Comparison of ENCODE assay signal across 35 cellular contexts in the genomic region with DNA sequence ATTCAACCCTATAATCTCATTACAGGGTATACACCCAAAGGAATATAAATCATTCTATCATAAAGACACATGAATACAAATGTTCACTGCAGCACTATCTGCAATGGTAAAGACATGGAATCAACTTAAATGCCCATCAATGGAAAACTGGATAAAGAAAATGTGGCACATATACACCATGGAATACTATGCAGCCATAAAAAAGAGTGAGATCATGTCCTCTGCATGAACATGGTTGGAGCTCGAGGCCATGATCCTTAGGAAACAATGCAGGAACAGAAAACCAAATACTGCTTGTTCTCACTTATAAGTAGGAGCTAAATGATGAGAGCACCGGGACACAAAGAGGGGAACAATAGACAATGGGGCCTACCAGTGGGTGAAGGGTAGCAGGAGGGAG.
"Had no signal": no experiment of that assay in that cellular context is flagged by ENCODE, and none has a peak within 500 bp of the region (broad histone marks: within the 10 kb centered on the region; RNA-seq: fewer than 3 reads in every experiment).

No MANE protein-coding gene starts in this region.

- H3K4me1 ChIP-seq: adrenal gland, ascending aorta, breast epithelium, colonic mucosa, esophagus squamous epithelium, gastroesophageal sphincter, heart right ventricle had no signal

- H3K27me3 ChIP-seq: adrenal gland, ascending aorta, breast epithelium, cardiac muscle cell, colonic mucosa, esophagus squamous epithelium, gastroesophageal sphincter, heart right ventricle had no signal

- ATAC-seq: activated naive CD8-positive, alpha-beta T cell treated with anti-CD3 and anti-CD28 coated beads, Interleukin-2, amount 50 U/mL, for 24 hours; gastroesophageal sphincter; WTC11 had no signal

- H3K27ac ChIP-seq: adrenal gland, ascending aorta, breast epithelium, cardiac muscle cell, colonic mucosa, epithelial cell of prostate, esophagus squamous epithelium, gastroesophageal sphincter, heart right ventricle, VCaP had no signal

- H3K27ac Mint-ChIP-seq: activated CD4-positive, alpha-beta memory T cell treated with anti-CD3 and anti-CD28 coated beads, Interleukin-2, amount 10 ng/mL, durations not matched to agents 7 days and 5 days; activated CD4-positive, alpha-beta T cell treated with anti-CD3 and anti-CD28 coated beads, Interleukin-2, amount 10 ng/mL, durations not matched to agents 7 days and 5 days; activated naive CD4-positive, alpha-beta T cell treated with anti-CD3 and anti-CD28 coated beads for 36 hours; activated naive CD4-positive, alpha-beta T cell treated with anti-CD3 and anti-CD28 coated beads, Interleukin-2, amount 50 U/mL, for 24 hours; activated naive CD8-positive, alpha-beta T cell treated with anti-CD3 and anti-CD28 coated beads for 36 hours; activated naive CD8-positive, alpha-beta T cell treated with anti-CD3 and anti-CD28 coated beads, Interleukin-2, amount 50 U/mL, for 24 hours; activated T-cell treated with anti-CD3 and anti-CD28 coated beads, Interleukin-2, amount 50 U/mL, for 24 hours; activated T-helper 1 cell treated with anti-CD3 and anti-CD28 coated beads, Interleukin-12 subunit alpha, Interleukin-12 subunit beta, Interleukin-2, Interleukin-4 antibody, amounts not matched to agents 30 ng/mL and 10 ng/mL and 1 ng/mL, durations not matched to agents 14 hours and 24 hours and 36 hours; activated T-helper 2 cell treated with anti-CD3 and anti-CD28 coated beads, Interferon-gamma antibody, Interleukin-2, Interleukin-4, amounts not matched to agents 10 μg/mL and 5 μg/mL and 100 μg/mL, durations not matched to agents 14 hours and 24 hours and 36 hours; brain; WTC11 had no signal

- H3K9me3 ChIP-seq: adrenal gland, ascending aorta, breast epithelium, colonic mucosa, esophagus squamous epithelium, gastroesophageal sphincter had no signal

- DNase-seq: activated CD4-positive, alpha-beta memory T cell treated with anti-CD3 and anti-CD28 coated beads, Interleukin-2, amount 10 ng/mL, durations not matched to agents 7 days and 5 days; activated CD4-positive, alpha-beta T cell treated with anti-CD3 and anti-CD28 coated beads for 1 hour; activated CD4-positive, alpha-beta T cell treated with anti-CD3 and anti-CD28 coated beads for 4 hours; activated CD4-positive, alpha-beta T cell treated with anti-CD3 and anti-CD28 coated beads, Interleukin-2, amount 10 ng/mL, durations not matched to agents 7 days and 5 days; activated CD4-positive, alpha-beta T cell treated with anti-CD3 and anti-CD28 coated beads, Interleukin-2, amount 50 U/mL, for 4 hours; activated CD8-positive, alpha-beta memory T cell treated with anti-CD3 and anti-CD28 coated beads, Interleukin-2, amount 50 U/mL, for 48 hours; activated effector memory CD4-positive, alpha-beta T cell treated with anti-CD3 and anti-CD28 coated beads, Interleukin-2, amount 50 U/mL, for 16 hours; activated naive CD4-positive, alpha-beta T cell treated with anti-CD3 and anti-CD28 coated beads for 36 hours; activated naive CD8-positive, alpha-beta T cell treated with anti-CD3 and anti-CD28 coated beads for 36 hours; activated naive CD8-positive, alpha-beta T cell treated with anti-CD3 and anti-CD28 coated beads, Interleukin-2, amount 50 U/mL, for 24 hours; activated T-cell treated with anti-CD3 and anti-CD28 coated beads for 4 hours; activated T-cell treated with anti-CD3 and anti-CD28 coated beads, Interleukin-2, amount 50 U/mL, for 24 hours; adrenal gland; central memory CD4-positive, alpha-beta T cell; cerebellar nuclear complex; colonic mucosa; effector CD8-positive, alpha-beta T cell; esophagus squamous epithelium; foreskin melanocyte; heart right ventricle; T-helper 2 cell had no signal

- H3K4me3 Mint-ChIP-seq: activated CD4-positive, alpha-beta memory T cell treated with anti-CD3 and anti-CD28 coated beads, Interleukin-2, amount 10 ng/mL, durations not matched to agents 7 days and 5 days; activated CD4-positive, alpha-beta T cell treated with anti-CD3 and anti-CD28 coated beads, Interleukin-2, amount 10 ng/mL, durations not matched to agents 7 days and 5 days; activated naive CD4-positive, alpha-beta T cell treated with anti-CD3 and anti-CD28 coated beads for 36 hours; activated naive CD4-positive, alpha-beta T cell treated with anti-CD3 and anti-CD28 coated beads, Interleukin-2, amount 50 U/mL, for 24 hours; activated naive CD8-positive, alpha-beta T cell treated with anti-CD3 and anti-CD28 coated beads for 36 hours; activated naive CD8-positive, alpha-beta T cell treated with anti-CD3 and anti-CD28 coated beads, Interleukin-2, amount 50 U/mL, for 24 hours; activated T-cell treated with anti-CD3 and anti-CD28 coated beads, Interleukin-2, amount 50 U/mL, for 24 hours; activated T-helper 1 cell treated with anti-CD3 and anti-CD28 coated beads, Interleukin-12 subunit alpha, Interleukin-12 subunit beta, Interleukin-2, Interleukin-4 antibody, amounts not matched to agents 30 ng/mL and 10 ng/mL and 1 ng/mL, durations not matched to agents 14 hours and 24 hours and 36 hours; brain; WTC11 had no signal

- H3K4me1 Mint-ChIP-seq: activated CD4-positive, alpha-beta memory T cell treated with anti-CD3 and anti-CD28 coated beads, Interleukin-2, amount 10 ng/mL, durations not matched to agents 7 days and 5 days; activated CD4-positive, alpha-beta T cell treated with anti-CD3 and anti-CD28 coated beads, Interleukin-2, amount 10 ng/mL, durations not matched to agents 7 days and 5 days; activated naive CD4-positive, alpha-beta T cell treated with anti-CD3 and anti-CD28 coated beads, Interleukin-2, amount 50 U/mL, for 24 hours; activated naive CD8-positive, alpha-beta T cell treated with anti-CD3 and anti-CD28 coated beads, Interleukin-2, amount 50 U/mL, for 24 hours; brain; WTC11 had no signal

- FAIRE-seq: endometrium, endothelial cell of umbilical vein, TTC549 had no signal

- H3K36me3 ChIP-seq: adrenal gland, breast epithelium, cardiac muscle cell, colonic mucosa had no signal

- H3K27me3 Mint-ChIP-seq: activated CD4-positive, alpha-beta memory T cell treated with anti-CD3 and anti-CD28 coated beads, Interleukin-2, amount 10 ng/mL, durations not matched to agents 7 days and 5 days; activated CD4-positive, alpha-beta T cell treated with anti-CD3 and anti-CD28 coated beads, Interleukin-2, amount 10 ng/mL, durations not matched to agents 7 days and 5 days; activated naive CD4-positive, alpha-beta T cell treated with anti-CD3 and anti-CD28 coated beads, Interleukin-2, amount 50 U/mL, for 24 hours; activated naive CD8-positive, alpha-beta T cell treated with anti-CD3 and anti-CD28 coated beads for 36 hours; activated naive CD8-positive, alpha-beta T cell treated with anti-CD3 and anti-CD28 coated beads, Interleukin-2, amount 50 U/mL, for 24 hours; activated T-cell treated with anti-CD3 and anti-CD28 coated beads, Interleukin-2, amount 50 U/mL, for 24 hours; brain had no signal

- H3K4me3 ChIP-seq: adrenal gland, ascending aorta, breast epithelium, cardiac muscle cell, colonic mucosa, esophagus squamous epithelium, gastroesophageal sphincter, heart right ventricle had no signal

- H3K9me3 Mint-ChIP-seq: activated naive CD4-positive, alpha-beta T cell treated with anti-CD3 and anti-CD28 coated beads, Interleukin-2, amount 50 U/mL, for 24 hours; activated T-cell treated with anti-CD3 and anti-CD28 coated beads, Interleukin-2, amount 50 U/mL, for 24 hours; activated T-helper 2 cell treated with anti-CD3 and anti-CD28 coated beads, Interferon-gamma antibody, Interleukin-2, Interleukin-4, amounts not matched to agents 10 μg/mL and 5 μg/mL and 100 μg/mL, durations not matched to agents 14 hours and 24 hours and 36 hours had no signal
